19 cellular contexts compared by ENCODE assay signal in genomic region chr1:201834621-201835020, GRCh38. TPM values are rescaled to one million over a fixed set of nuclear protein-coding genes. Genes with fewer than 3 reads are reported as not detected.
"Had no signal": no experiment of that assay in that cellular context is flagged by ENCODE, and none has a peak within 500 bp of the region (broad histone marks: within the 10 kb centered on the region; RNA-seq: fewer than 3 reads in every experiment).

No MANE protein-coding gene starts in this region.

- H3K27ac Mint-ChIP-seq: neural progenitor cell, progenitor cell of endocrine pancreas had no signal

- FAIRE-seq: endometrium, islet of Langerhans, pancreas had no signal

- H3K4me3 ChIP-seq: gastrocnemius medialis, heart right ventricle, mucosa of descending colon, neural progenitor cell, pancreas, smooth muscle cell, tibial nerve had no signal

- H3K27me3 ChIP-seq: gastrocnemius medialis, heart right ventricle, neural progenitor cell, pancreas, tibial nerve had no signal

- H3K27me3 Mint-ChIP-seq: naive thymus-derived CD8-positive, alpha-beta T cell; progenitor cell of endocrine pancreas; stimulated activated naive CD8-positive, alpha-beta T cell treated with anti-CD3 and anti-CD28 coated beads, Interleukin-15, Interleukin-2, amounts not matched to agents 100 ng/mL and 50 ng/mL, for 24 hours had no signal

- H3K36me3 ChIP-seq: gastrocnemius medialis, pancreas had no signal

- H3K27ac ChIP-seq: gastrocnemius medialis, neural progenitor cell, pancreas, tibial nerve had no signal

- H3K4me2 ChIP-seq: neural progenitor cell, smooth muscle cell had no signal

- ATAC-seq: esophagus mucosa; gastrocnemius medialis; heart right ventricle; mucosa of descending colon; naive thymus-derived CD8-positive, alpha-beta T cell; pancreas; right cardiac atrium had no signal

- H3K9ac ChIP-seq: neural progenitor cell had no signal

- DNase-seq: effector memory CD4-positive, alpha-beta T cell; gastrocnemius medialis; heart right ventricle; hypothalamus; kidney glomerular epithelial cell; mucosa of descending colon; naive thymus-derived CD8-positive, alpha-beta T cell; occipital lobe; pancreas; right cardiac atrium; stimulated activated CD4-positive, alpha-beta T cell treated with anti-CD3 and anti-CD28 coated beads, Interleukin-2, amount 100 ng/mL, for 48 hours had no signal

- H3K9me3 ChIP-seq: gastrocnemius medialis, heart right ventricle, mucosa of descending colon, pancreas, tibial nerve had no signal

- H3K9me3 Mint-ChIP-seq: naive thymus-derived CD8-positive, alpha-beta T cell; neural progenitor cell; stimulated activated naive CD8-positive, alpha-beta T cell treated with anti-CD3 and anti-CD28 coated beads, Interleukin-15, Interleukin-2, amounts not matched to agents 100 ng/mL and 50 ng/mL, for 24 hours had no signal

- H3K4me3 Mint-ChIP-seq: naive thymus-derived CD8-positive, alpha-beta T cell; neural progenitor cell; stimulated activated naive CD8-positive, alpha-beta T cell treated with anti-CD3 and anti-CD28 coated beads, Interleukin-15, Interleukin-2, amounts not matched to agents 100 ng/mL and 50 ng/mL, for 24 hours had no signal

- H2AFZ ChIP-seq: neural progenitor cell had no signal

RNA-seq across cellular contexts. Expression of gene SHISA4, which starts 54.1 kb away (rescaled TPM):
- polyA plus RNA-seq: naive thymus-derived CD8-positive, alpha-beta T cell had no signal
